ENCODE assay signal across 17 cellular contexts in genomic region chr10:7364474-7364873, GRCh38. TPM values are rescaled to one million over a fixed set of nuclear protein-coding genes. Genes with fewer than 3 reads are reported as not detected.
DNase-seq lines count a peak whose midpoint lies in the region; ATAC-seq and TF ChIP-seq lines count a peak whose summit lies in the region.
"Had no signal": no experiment of that assay in that cellular context is flagged by ENCODE, and none has a peak within 500 bp of the region (broad histone marks: within the 10 kb centered on the region; RNA-seq: fewer than 3 reads in every experiment).

No MANE protein-coding gene starts in this region.

- peak overlapping the region; percentile 5 to 7 for H3K4me3 Mint-ChIP-seq in activated T-cell treated with anti-CD3 and anti-CD28 coated beads, Interleukin-2, amount 50 U/mL, for 72 hours
- H3K4me3 Mint-ChIP-seq in activated CD8-positive, alpha-beta T cell treated with anti-CD3 and anti-CD28 coated beads for 36 hours, result no peak overlapping the region
- H3K4me3 Mint-ChIP-seq in immature natural killer cell, result peak overlapping the region in 1 of 5 donors; percentile 8
- H3K4me3 Mint-ChIP-seq in stimulated activated effector memory CD8-positive, alpha-beta T cell treated with anti-CD3 and anti-CD28 coated beads, Interleukin-12 subunit alpha, Interleukin-12 subunit beta, amount 100 ng/mL, for 72 hours, result no peak overlapping the region
- H3K4me3 Mint-ChIP-seq: H9 had no signal

- CTCF ChIA-PET in activated CD8-positive, alpha-beta T cell treated with anti-CD3 and anti-CD28 coated beads for 36 hours (lab: Charles Lee), result interaction anchor here (1.5 kb wide), 1 partner anchor 21 kb away, joined by 3 read pairs; no protein-coding TSS in a partner anchor

- DNase-seq in activated T-cell treated with anti-CD3 and anti-CD28 coated beads, Interleukin-2, amount 50 U/mL, for 72 hours, result no peak
- DNase-seq in activated T-cell treated with anti-CD3 and anti-CD28 coated beads, Interleukin-2, amount 50 U/mL, for 1 hour, result no peak
- no peak for DNase-seq in activated CD8-positive, alpha-beta T cell treated with anti-CD3 and anti-CD28 coated beads for 36 hours
- DNase-seq in immature natural killer cell (no peak), NCI-H1092 (lab: John Stamatoyannopoulos, UW) (no peak), dedifferentiated amniotic fluid mesenchymal stem cell (ENCODE audit: extremely low spot score) (no peak), NCI-H2196 treated with DMSO at 0.1 percent for 48 hours (lab: John Stamatoyannopoulos, UW; ENCODE audit: unreplicated experiment) (no peak)
- no peak for DNase-seq in stimulated activated effector memory CD8-positive, alpha-beta T cell treated with anti-CD3 and anti-CD28 coated beads, Interleukin-12 subunit alpha, Interleukin-12 subunit beta, amount 100 ng/mL, for 72 hours (ENCODE audit: low spot score in 2 of 2)
- DNase-seq: DND-41, H9, KG1, NCI-H1436, NCI-H2029, NCI-H510A, NCI-H82 had no signal

- TF ChIP-seq CTCF in activated CD8-positive, alpha-beta T cell treated with anti-CD3 and anti-CD28 coated beads for 36 hours (IDR thresholded peaks at IDR 0.05), result no peak

- H3K4me1 Mint-ChIP-seq in activated T-cell treated with anti-CD3 and anti-CD28 coated beads, Interleukin-2, amount 50 U/mL, for 72 hours (ENCODE audit: low read depth), result peaks cover 23% of the 10 kb centered on the region
- H3K4me1 Mint-ChIP-seq in activated CD8-positive, alpha-beta T cell treated with anti-CD3 and anti-CD28 coated beads for 36 hours (ENCODE audit: low read depth), result peaks cover 22% of the 10 kb centered on the region
- H3K4me1 Mint-ChIP-seq in immature natural killer cell, result peaks cover 18 to 69% of the 10 kb centered on the region in 2 donors
- H3K4me1 Mint-ChIP-seq in stimulated activated effector memory CD8-positive, alpha-beta T cell treated with anti-CD3 and anti-CD28 coated beads, Interleukin-12 subunit alpha, Interleukin-12 subunit beta, amount 100 ng/mL, for 72 hours, result peaks cover 38% of the 10 kb centered on the region

- peaks cover 16 to 63% of the 10 kb centered on the region in 2 donors for H3K36me3 Mint-ChIP-seq in activated T-cell treated with anti-CD3 and anti-CD28 coated beads, Interleukin-2, amount 50 U/mL, for 72 hours (ENCODE audit: insufficient read depth in 2 of 2)
- H3K36me3 Mint-ChIP-seq in activated CD8-positive, alpha-beta T cell treated with anti-CD3 and anti-CD28 coated beads for 36 hours (ENCODE audit: low read depth), result peaks cover 78% of the 10 kb centered on the region
- H3K36me3 Mint-ChIP-seq in immature natural killer cell, result peaks cover 29 to 52% (median 38%) of the 10 kb centered on the region in 3 donors
- H3K36me3 Mint-ChIP-seq in stimulated activated effector memory CD8-positive, alpha-beta T cell treated with anti-CD3 and anti-CD28 coated beads, Interleukin-12 subunit alpha, Interleukin-12 subunit beta, amount 100 ng/mL, for 72 hours, result peaks cover 100% of the 10 kb centered on the region

- H3K27me3 Mint-ChIP-seq in activated T-cell treated with anti-CD3 and anti-CD28 coated beads, Interleukin-2, amount 50 U/mL, for 72 hours (ENCODE audit: low read depth), result no peaks in the 10 kb centered on the region
- no peaks in the 10 kb centered on the region for H3K27me3 Mint-ChIP-seq in activated CD8-positive, alpha-beta T cell treated with anti-CD3 and anti-CD28 coated beads for 36 hours
- H3K27me3 Mint-ChIP-seq in immature natural killer cell (ENCODE audit: low read depth in 3 of 3), result peaks cover 0 to 2% (median 0%) of the 10 kb centered on the region in 3 donors

- intact Hi-C loops in activated CD8-positive, alpha-beta T cell treated with anti-CD3 and anti-CD28 coated beads for 36 hours (cut with micrococcal nuclease), result no loop called here

- POLR2A ChIA-PET in activated CD8-positive, alpha-beta T cell treated with anti-CD3 and anti-CD28 coated beads for 36 hours (lab: Charles Lee), result interaction anchor here (0.6 to 1.2 kb wide), 2 partner anchors 10 to 345 kb away, joined by 3 read pairs; no protein-coding TSS in a partner anchor

- peaks cover 2 to 8% of the 10 kb centered on the region in 2 donors for H3K9me3 Mint-ChIP-seq in activated T-cell treated with anti-CD3 and anti-CD28 coated beads, Interleukin-2, amount 50 U/mL, for 72 hours
- peaks cover 18% of the 10 kb centered on the region for H3K9me3 Mint-ChIP-seq in activated CD8-positive, alpha-beta T cell treated with anti-CD3 and anti-CD28 coated beads for 36 hours
- H3K9me3 Mint-ChIP-seq in immature natural killer cell, result no peaks in the 10 kb centered on the region
- no peaks in the 10 kb centered on the region for H3K9me3 Mint-ChIP-seq in stimulated activated effector memory CD8-positive, alpha-beta T cell treated with anti-CD3 and anti-CD28 coated beads, Interleukin-12 subunit alpha, Interleukin-12 subunit beta, amount 100 ng/mL, for 72 hours

- peak in 1 of 2 donors; percentile 33 for ATAC-seq in activated T-cell treated with anti-CD3 and anti-CD28 coated beads, Interleukin-2, amount 50 U/mL, for 72 hours (replicated peaks in 1 of 2)
- peak; percentile 58 for ATAC-seq in activated CD8-positive, alpha-beta T cell treated with anti-CD3 and anti-CD28 coated beads for 36 hours
- ATAC-seq in stimulated activated effector memory CD8-positive, alpha-beta T cell treated with anti-CD3 and anti-CD28 coated beads, Interleukin-12 subunit alpha, Interleukin-12 subunit beta, amount 100 ng/mL, for 72 hours, result peak; percentile 24
- ATAC-seq: HepG2, Panc1 had no signal

- peak overlapping the region; percentile 83 for H3K27ac Mint-ChIP-seq in activated T-cell treated with anti-CD3 and anti-CD28 coated beads, Interleukin-2, amount 50 U/mL, for 72 hours
- H3K27ac Mint-ChIP-seq in activated CD8-positive, alpha-beta T cell treated with anti-CD3 and anti-CD28 coated beads for 36 hours, result peak overlapping the region; percentile 63
- peak overlapping the region in 5 of 6 donors; percentile 8 to 87 (median 64) for H3K27ac Mint-ChIP-seq in immature natural killer cell
- peak overlapping the region; percentile 79 for H3K27ac Mint-ChIP-seq in stimulated activated effector memory CD8-positive, alpha-beta T cell treated with anti-CD3 and anti-CD28 coated beads, Interleukin-12 subunit alpha, Interleukin-12 subunit beta, amount 100 ng/mL, for 72 hours

RNA-seq across cellular contexts. Expression of gene SFMBT2, which starts 46.4 kb away (rescaled TPM):
- total RNA-seq in activated T-cell treated with anti-CD3 and anti-CD28 coated beads, Interleukin-2, amount 50 U/mL, for 72 hours, result 10 to 100 TPM; 28.2 to 42.1 TPM
- total RNA-seq in activated CD8-positive, alpha-beta T cell treated with anti-CD3 and anti-CD28 coated beads for 36 hours, result 10 to 100 TPM; 23.8 to 27.6 TPM
- 1 to 10 TPM; 1.5 to 9.8 (median 3.1) TPM for polyA plus RNA-seq in immature natural killer cell

Comparison
In these comparisons a context has a peak if more than half of its experiments do, and no peak if none do; other contexts are left out.
1. H3K4me3 Mint-ChIP-seq: peak in activated T-cell treated with anti-CD3 and anti-CD28 coated beads, Interleukin-2, amount 50 U/mL, for 72 hours (2 of 2); none in activated CD8-positive, alpha-beta T cell treated with anti-CD3 and anti-CD28 coated beads for 36 hours (single experiment) and stimulated activated effector memory CD8-positive, alpha-beta T cell treated with anti-CD3 and anti-CD28 coated beads, Interleukin-12 subunit alpha, Interleukin-12 subunit beta, amount 100 ng/mL, for 72 hours (single experiment).
2. Peak in every context shown above with its lines, with median percentiles within 50 percentile points of each other: H3K27ac Mint-ChIP-seq.